In the genomic region with DNA sequence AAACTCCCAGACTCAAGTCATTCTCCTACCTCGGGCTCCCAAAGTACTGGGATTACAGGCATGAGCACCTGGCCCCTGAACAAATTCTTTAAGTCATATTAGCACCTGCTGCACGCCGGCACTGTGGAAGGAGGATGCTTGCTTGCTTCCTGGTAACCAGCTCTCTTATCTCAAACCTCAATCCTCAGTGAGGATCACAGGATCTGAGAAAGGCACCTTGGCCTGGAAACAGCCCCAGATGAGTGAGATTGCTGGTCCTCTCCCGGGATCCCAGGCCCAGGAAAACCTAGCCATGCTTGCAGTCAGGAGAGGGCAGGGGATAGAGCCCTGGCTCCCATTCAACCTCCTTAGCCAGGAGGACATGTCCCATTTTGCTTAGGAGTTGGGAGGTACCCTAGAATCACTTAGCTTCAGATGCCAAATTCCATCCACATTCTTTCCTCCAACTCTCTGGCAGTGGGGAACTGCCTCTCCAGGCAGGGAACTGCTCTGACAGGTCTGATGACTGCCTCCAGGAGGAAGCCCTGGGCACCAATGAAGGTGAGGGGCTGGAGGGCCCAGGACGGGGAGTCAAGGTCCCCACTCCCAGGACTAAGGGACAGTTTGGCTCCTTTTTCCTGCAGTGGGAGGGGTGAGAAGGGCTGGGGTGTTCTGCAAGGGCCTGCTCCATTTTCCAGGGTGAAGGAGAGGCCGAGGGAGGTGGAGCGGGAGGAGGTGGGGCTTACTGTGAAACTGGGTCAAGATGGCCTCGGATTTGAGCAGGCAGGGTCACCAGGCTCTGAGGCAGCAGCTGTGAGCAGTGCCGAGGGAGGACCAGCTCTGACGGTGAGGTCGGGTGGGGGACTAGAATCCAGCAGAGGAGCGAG, we compare ENCODE assay signal across 13 cellular contexts. TPM values are rescaled to one million over a fixed set of nuclear protein-coding genes. Genes with fewer than 3 reads are reported as not detected.
A peak's percentile ranks its signal among the peaks of the same experiment; 100 is the strongest.
DNase-seq lines count a peak whose midpoint lies in the region; ATAC-seq and TF ChIP-seq lines count a peak whose summit lies in the region.
"Had no signal": no experiment of that assay in that cellular context is flagged by ENCODE, and none has a peak within 500 bp of the region (broad histone marks: within the 10 kb centered on the region; RNA-seq: fewer than 3 reads in every experiment).

No MANE protein-coding gene starts in this region.

- H3K9me3 ChIP-seq in breast epithelium: no peaks in the 10 kb centered on the region
- H3K9me3 ChIP-seq in uterus: no peaks in the 10 kb centered on the region
- H3K9me3 ChIP-seq: right lobe of liver had no signal

- no peak for ATAC-seq in HG02623 (IDR thresholded peaks at IDR 0.05; ENCODE audit: unreplicated experiment)

- no peaks in the 10 kb centered on the region for H3K9me3 Mint-ChIP-seq in MCF 10A (ENCODE audit: unreplicated experiment)

- H3K27me3 ChIP-seq in breast epithelium (no peaks in the 10 kb centered on the region), uterus (no peaks in the 10 kb centered on the region)
- H3K27me3 ChIP-seq: right lobe of liver had no signal

- no peak for TF ChIP-seq CTCF in breast epithelium (IDR thresholded peaks at IDR 0.05)
- no peak for TF ChIP-seq CTCF in MCF 10A (IDR thresholded peaks at IDR 0.05; ENCODE audit: unreplicated experiment)
- no peak for TF ChIP-seq CTCF in uterus (IDR thresholded peaks at IDR 0.05)

- intact Hi-C loops in breast epithelium (cut with DNase I; ENCODE audit: low total_unique reads) (no loop called here), MCF 10A (cut with micrococcal nuclease) (no loop called here), head of caudate nucleus (cut with DNase I) (loop anchor here (5.0 kb wide), 1 partner anchor 245 kb away; the partner anchor contains the start of gene SHISA4), uterus (cut with DNase I; ENCODE audit: low total_unique reads) (no loop called here)

- H3K27me3 Mint-ChIP-seq in MCF 10A (ENCODE audit: insufficient read depth, unreplicated experiment): no peaks in the 10 kb centered on the region

- no TSS peak for BruUV-seq in MCF 10A (replicated peaks; lab: Mats Ljungman, UMichigan)

- peaks cover 12% of the 10 kb centered on the region for H3K4me1 Mint-ChIP-seq in MCF 10A (ENCODE audit: insufficient read depth, unreplicated experiment)

- CTCF ChIA-PET in MCF 10A (lab: Yijun Ruan, JAX): interaction anchor here (0.6 to 28.8 kb wide), 7 partner anchors 8 to 236 kb away, joined by 3 to 1380 read pairs (median 3); partner anchors contain the start of genes ELF3 and GPR37L1

- DNase-seq in breast epithelium (ENCODE audit: low spot score in 2 of 2) (peak; percentile 74 to 83), MCF 10A (ENCODE audit: unreplicated experiment) (no peak), head of caudate nucleus (peak; percentile 55 to 93 (median 78)), nucleus accumbens (lab: John Stamatoyannopoulos, UW) (peak in 47 of 56 donors; percentile 41 to 85 (median 71)), uterus (peak; percentile 80 to 82), CD1c-positive myeloid dendritic cell (ENCODE audit: extremely low spot score) (no peak)
- no peak for DNase-seq in stimulated activated naive CD4-positive, alpha-beta T cell (lab: John Stamatoyannopoulos, UW)
- DNase-seq: activated effector memory CD4-positive, alpha-beta T cell treated with Interleukin-2 at 50 U/mL for 16 hours; foreskin melanocyte; NCI-H2171 treated with DMSO at 0.1 percent for 48 hours; right lobe of liver; T-helper 2 cell had no signal

- H3K36me3 ChIP-seq in breast epithelium (no peaks in the 10 kb centered on the region), uterus (no peaks in the 10 kb centered on the region)

- no peak overlapping the region for H3K4me3 Mint-ChIP-seq in MCF 10A (ENCODE audit: unreplicated experiment)

- no peak for TF ChIP-seq POLR2A in breast epithelium (IDR thresholded peaks at IDR 0.05)
- TF ChIP-seq POLR2A in uterus (IDR thresholded peaks at IDR 0.05): peak; percentile 10 to 29

- H3K4me3 ChIP-seq in breast epithelium (peak overlapping the region in 2 of 3 donors; percentile 24 to 30), uterus (no peak overlapping the region)
- H3K4me3 ChIP-seq: right lobe of liver had no signal

- peaks cover 44% of the 10 kb centered on the region for H3K36me3 Mint-ChIP-seq in MCF 10A (ENCODE audit: insufficient read depth, unreplicated experiment)

- POLR2A ChIA-PET in MCF 10A (lab: Yijun Ruan, JAX): interaction anchor here (0.6 to 1.7 kb wide), 8 partner anchors 9 to 248 kb away, joined by 3 to 6 read pairs (median 4); partner anchors contain the start of gene GPR37L1

- H3K4me1 ChIP-seq in breast epithelium (peaks cover 14 to 50% of the 10 kb centered on the region in 2 donors), uterus (peaks cover 12 to 21% of the 10 kb centered on the region in 2 donors)

- H3K27ac ChIP-seq in breast epithelium (peak overlapping the region; percentile 96 to 98), uterus (peak overlapping the region; percentile 90 to 93)
- H3K27ac ChIP-seq: right lobe of liver had no signal

- H3K27ac Mint-ChIP-seq in MCF 10A (ENCODE audit: low read depth, unreplicated experiment): no peak overlapping the region

RNA-seq across cellular contexts. Expression of gene GPR37L1, which starts 9.5 kb away (rescaled TPM):
- not detected for total RNA-seq in breast epithelium
- not detected in 2 replicates for total RNA-seq in MCF 10A (2022)
- under 1 TPM in 2 of 4 donors, not detected in 2; 0.09 to 0.21 TPM for total RNA-seq in uterus

RNA-seq across cellular contexts. Expression of gene ARL8A, which starts 12.3 kb away (rescaled TPM):
- total RNA-seq in breast epithelium: 10 to 100 TPM; 29.9 to 41.1 (median 34.7) TPM
- 94.8 and 126 TPM in 2 replicates for total RNA-seq in MCF 10A (2022)
- 10 to 100 TPM in 3 of 4 donors, 1 to 10 TPM in 1; 4.6 to 86.2 (median 18.7) TPM for total RNA-seq in uterus

RNA-seq across cellular contexts. Expression of gene PTPN7, which starts 28.2 kb away (rescaled TPM):
- total RNA-seq in breast epithelium: 1 to 10 TPM; 1.4 to 4.2 (median 2.9) TPM
- not detected in 2 replicates for total RNA-seq in MCF 10A (2022)
- total RNA-seq in uterus: 1 to 10 TPM in 2 of 4 donors, under 1 TPM in 1, not detected in 1; 0.79 to 8.5 (median 1.8) TPM

Comparison
In these comparisons a context has a peak if more than half of its experiments do, and no peak if none do; other contexts are left out.
1. DNase-seq: peak in breast epithelium (2 of 2), head of caudate nucleus (42 of 42), nucleus accumbens (47 of 56) and uterus (2 of 2); none in MCF 10A (single experiment), stimulated activated naive CD4-positive, alpha-beta T cell (0 of 6) and CD1c-positive myeloid dendritic cell (single experiment).
2. H3K4me3 ChIP-seq: peak in breast epithelium (2 of 3); none in uterus (0 of 2).